Comparison of ENCODE assay signal across 15 cellular contexts in genomic region chr13:30107536-30108136, GRCh38.
DNase-seq lines count a peak whose midpoint lies in the region; FAIRE-seq and TF ChIP-seq lines count a peak whose summit lies in the region.
"Had no signal": no experiment of that assay in that cellular context is flagged by ENCODE, and none has a peak within 500 bp of the region (broad histone marks: within the 10 kb centered on the region; RNA-seq: fewer than 3 reads in every experiment).

No MANE protein-coding gene starts in this region.

- H2BK12ac ChIP-seq in H9 (ENCODE audit: insufficient read length, low read depth, low read length) = no peak overlapping the region

- no peaks in the 10 kb centered on the region for H3K79me1 ChIP-seq in H9 (ENCODE audit: insufficient read depth, low read depth, low read length, poor library complexity, severe bottlenecking)

- H3K56ac ChIP-seq in H9 (ENCODE audit: insufficient read length, low read depth, low read length) = no peak overlapping the region

- H2BK20ac ChIP-seq in H9 (ENCODE audit: low read depth, low read length, poor library complexity, severe bottlenecking) = no peak overlapping the region

- H3K23ac ChIP-seq in H9 (ENCODE audit: insufficient read length, low read depth, low read length) = no peak overlapping the region

- no peaks in the 10 kb centered on the region for H3K27me3 ChIP-seq in H9 (ENCODE audit: insufficient read depth, low read length)
- H3K27me3 ChIP-seq in keratinocyte (ENCODE audit: control insufficient read depth, extremely low read depth, insufficient read depth, low read length) = no peaks in the 10 kb centered on the region
- H3K27me3 ChIP-seq: right atrium auricular region had no signal

- H3K9ac ChIP-seq in H9 (ENCODE audit: extremely low read depth, insufficient read length, low read length) = no peak overlapping the region
- no peak overlapping the region for H3K9ac ChIP-seq in keratinocyte (ENCODE audit: control insufficient read depth, extremely low read depth, insufficient read depth, low read length)

- no peaks in the 10 kb centered on the region for H3K4me1 ChIP-seq in H9 (ENCODE audit: insufficient read depth, low read length)
- peaks cover 17% of the 10 kb centered on the region for H3K4me1 ChIP-seq in keratinocyte (ENCODE audit: control insufficient read depth, extremely low read depth, insufficient read depth, low read length)

- H3K4me3 ChIP-seq in keratinocyte (ENCODE audit: control insufficient read depth in 2 of 3, extremely low read depth in 1 of 3, insufficient read depth in 2 of 3, low read depth in 1 of 3, low read length in 3 of 3) = no peak overlapping the region
- H3K4me3 ChIP-seq: coronary artery, right atrium auricular region had no signal

- H3T11ph ChIP-seq in H9 (ENCODE audit: low read length) = no peak overlapping the region

- H3K18ac ChIP-seq in H9 (ENCODE audit: insufficient read length, low read depth, low read length) = no peak overlapping the region

- no peak overlapping the region for H4K5ac ChIP-seq in H9 (ENCODE audit: insufficient read length, low read depth, low read length)

- H3K79me2 ChIP-seq in H9 (ENCODE audit: insufficient read depth, low read length) (no peaks in the 10 kb centered on the region), keratinocyte (ENCODE audit: control insufficient read depth, insufficient read depth, low read length) (no peaks in the 10 kb centered on the region)

- no peak overlapping the region for H3K14ac ChIP-seq in H9 (ENCODE audit: insufficient read depth, low read length)

- H2BK5ac ChIP-seq in H9 (ENCODE audit: insufficient read length, low read length) = no peak overlapping the region

- H4K8ac ChIP-seq in H9 (replicated peaks; ENCODE audit: insufficient read length, low read depth, low read length) = no peak overlapping the region

- FAIRE-seq in keratinocyte (lab: Jason Lieb, UNC) = peak; percentile 84

- H2AK5ac ChIP-seq in H9 (ENCODE audit: insufficient read length, low read length) = no peak overlapping the region

- in situ Hi-C loops in ACHN (cut with HindIII; ENCODE audit: low pct_ligation_motif_present, low pct_unique_long_range_greater_than_20kb, low sequenced_read_pairs) = loop anchor here (25.0 kb wide), 1 partner anchor 345 kb away; no protein-coding TSS in a partner anchor

- H4K20me1 ChIP-seq in H9 (ENCODE audit: control insufficient read depth, insufficient read depth, insufficient read length) (no peaks in the 10 kb centered on the region), keratinocyte (ENCODE audit: control insufficient read depth, extremely low read depth, insufficient read depth, low read length) (no peaks in the 10 kb centered on the region)

- no peak overlapping the region for H2AFZ ChIP-seq in H9 (ENCODE audit: low read length)
- no peak overlapping the region for H2AFZ ChIP-seq in keratinocyte (ENCODE audit: control insufficient read depth, low read length)

- peak; percentile 3 for DNase-seq in ACHN
- no peak for DNase-seq in H9
- DNase-seq in SKM-1 treated with dmso at 0.1 percent for 144 hours (lab: John Stamatoyannopoulos, UW; ENCODE audit: unreplicated experiment) = peak; percentile 71
- DNase-seq in keratinocyte (ENCODE audit: low read depth, low spot score) = no peak
- no peak for DNase-seq in activated effector memory CD4-positive, alpha-beta T cell treated with Interleukin-2 at 50 U/mL for 16 hours
- DNase-seq in HUDEP-2 (lab: John Stamatoyannopoulos, UW; ENCODE audit: unreplicated experiment in 76 of 76) = no peak
- DNase-seq in NCI-H1436 treated with DMSO at 0.1 percent for 48 hours (lab: John Stamatoyannopoulos, UW) = no peak
- DNase-seq in NCI-H146 treated with DMSO at 0.1 percent for 48 hours (lab: John Stamatoyannopoulos, UW; ENCODE audit: unreplicated experiment) = no peak
- DNase-seq: activated CD4-positive, alpha-beta T cell treated with anti-CD3 and anti-CD28 coated beads, Interleukin-2, amount 50 U/mL, for 4 hours; GOT3; NCI-H510A treated with DMSO at 0.1 percent for 48 hours had no signal

- no peak overlapping the region for H3K4me3 Mint-ChIP-seq in H9
- H3K4me3 Mint-ChIP-seq: activated naive CD4-positive, alpha-beta T cell treated with anti-CD3 and anti-CD28 coated beads, Interleukin-2, amount 50 U/mL, for 24 hours; mesothelial cell of epicardium had no signal

- no peak overlapping the region for H3K4ac ChIP-seq in H9 (ENCODE audit: low read depth, low read length)

- dilution Hi-C loops in keratinocyte (cut with MboI; ENCODE audit: extremely low pct_ligation_motif_present, low sequenced_read_pairs) = no loop called here

- no peaks in the 10 kb centered on the region; a peak in 1 of 7 replicates for H3K36me3 Mint-ChIP-seq in H9 (ENCODE audit: insufficient read depth in 1 of 3, low read depth in 3 of 3)
- H3K36me3 Mint-ChIP-seq: activated naive CD4-positive, alpha-beta T cell treated with anti-CD3 and anti-CD28 coated beads, Interleukin-2, amount 50 U/mL, for 24 hours; mesothelial cell of epicardium had no signal

- H2BK15ac ChIP-seq in H9 (ENCODE audit: low read depth, low read length) = no peak overlapping the region

- H3K9me3 ChIP-seq in H9 (ENCODE audit: control insufficient read depth, low read depth, low read length) (no peaks in the 10 kb centered on the region), keratinocyte (ENCODE audit: control insufficient read depth, low read depth, low read length) (no peaks in the 10 kb centered on the region)
- H3K9me3 ChIP-seq: right atrium auricular region had no signal

- no peak for TF ChIP-seq CTCF in H9 (conservative IDR thresholded peaks at IDR 0.05)
- no peak for TF ChIP-seq CTCF in keratinocyte (optimal IDR thresholded peaks at IDR 0.05 in 1 of 3, IDR thresholded peaks at IDR 0.05 in 1 of 3, conservative IDR thresholded peaks at IDR 0.05 in 1 of 3; ENCODE audit: extremely low read depth in 1 of 3, insufficient read depth in 2 of 3, low read length in 3 of 3)

- H3K4me2 ChIP-seq in H9 (ENCODE audit: insufficient read depth, insufficient read length, low read length) (no peak overlapping the region), keratinocyte (ENCODE audit: control insufficient read depth, extremely low read depth, insufficient read depth, low read depth, low read length) (no peak overlapping the region)

- WGBS in H9 (ENCODE audit: extremely low coverage, insufficient read length, low lambda C conversion rate) = no CpG with 5 or more reads among the region's 13 CpGs

- no peaks in the 10 kb centered on the region for H3K9me3 Mint-ChIP-seq in H9
- H3K9me3 Mint-ChIP-seq: activated naive CD4-positive, alpha-beta T cell treated with anti-CD3 and anti-CD28 coated beads, Interleukin-2, amount 50 U/mL, for 24 hours; mesothelial cell of epicardium had no signal

- no peak overlapping the region for H2BK120ac ChIP-seq in H9 (ENCODE audit: low read depth, low read length, poor library complexity, severe bottlenecking)

- H4K91ac ChIP-seq in H9 (ENCODE audit: insufficient read length, low read depth, low read length) = no peak overlapping the region

- no peaks in the 10 kb centered on the region for H3K36me3 ChIP-seq in keratinocyte (ENCODE audit: control insufficient read depth in 2 of 2, extremely low read depth in 1 of 2, insufficient read depth in 2 of 2, low read length in 2 of 2)
- H3K36me3 ChIP-seq: right atrium auricular region had no signal

- peaks cover 24 to 31% of the 10 kb centered on the region in 2 experiments for H3K4me1 Mint-ChIP-seq in H9

- peak overlapping the region in 2 of 3 experiments; percentile 37 to 57; a peak in 1 of 7 replicates for H3K27ac Mint-ChIP-seq in H9
- H3K27ac Mint-ChIP-seq: activated naive CD4-positive, alpha-beta T cell treated with anti-CD3 and anti-CD28 coated beads, Interleukin-2, amount 50 U/mL, for 24 hours; mesothelial cell of epicardium had no signal

- no peaks in the 10 kb centered on the region for H3K9me1 ChIP-seq in keratinocyte (ENCODE audit: control insufficient read depth, extremely low read depth, insufficient read depth, low read length)

- H3K27me3 Mint-ChIP-seq in H9 (ENCODE audit: low read depth) = peaks cover 15% of the 10 kb centered on the region
- H3K27me3 Mint-ChIP-seq: activated naive CD4-positive, alpha-beta T cell treated with anti-CD3 and anti-CD28 coated beads, Interleukin-2, amount 50 U/mL, for 24 hours had no signal

- no peaks in the 10 kb centered on the region for H3K23me2 ChIP-seq in H9 (ENCODE audit: insufficient read length, low read depth, low read length, poor library complexity, severe bottlenecking)

- H3K27ac ChIP-seq in H9 (ENCODE audit: insufficient read length, low read depth, low read length) (no peak overlapping the region), keratinocyte (ENCODE audit: control insufficient read depth, insufficient read depth, low read length) (no peak overlapping the region)
- H3K27ac ChIP-seq: coronary artery, right atrium auricular region had no signal

Comparison
In these comparisons a context has a peak if more than half of its experiments do, and no peak if none do; other contexts are left out.
1. DNase-seq: peak in ACHN (single experiment) and SKM-1 treated with dmso at 0.1 percent for 144 hours (single experiment); none in H9 (single experiment), keratinocyte (single experiment), activated effector memory CD4-positive, alpha-beta T cell treated with Interleukin-2 at 50 U/mL for 16 hours (single experiment), HUDEP-2 (0 of 76), NCI-H1436 treated with DMSO at 0.1 percent for 48 hours (single experiment) and NCI-H146 treated with DMSO at 0.1 percent for 48 hours (single experiment).